8 cellular contexts compared by ENCODE assay signal in genomic region chr10:72875250-72876055, GRCh38.
DNase-seq lines count a peak whose midpoint lies in the region; ATAC-seq and TF ChIP-seq lines count a peak whose summit lies in the region.
"Had no signal": no experiment of that assay in that cellular context is flagged by ENCODE, and none has a peak within 500 bp of the region (broad histone marks: within the 10 kb centered on the region; RNA-seq: fewer than 3 reads in every experiment).

No MANE protein-coding gene starts in this region.

- ATAC-seq in GM21786 (IDR thresholded peaks at IDR 0.05; ENCODE audit: unreplicated experiment) (no peak), GM19351 (IDR thresholded peaks at IDR 0.05; ENCODE audit: unreplicated experiment) (no peak)

- DNase-seq in DMS53 treated with DMSO at 0.1 percent for 48 hours (lab: John Stamatoyannopoulos, UW; ENCODE audit: unreplicated experiment) (peak; percentile 11), HFF-Myc (ENCODE audit: extremely low read depth, low read depth) (no peak), SW480 (ENCODE audit: low spot score) (peak; percentile 54), iris pigment epithelial cell (ENCODE audit: low read depth) (peak; percentile 40), retina (no peak)

- peak; percentile 40 for TF ChIP-seq CTCF in HFF-Myc (IDR thresholded peaks at IDR 0.05; ENCODE audit: low read depth, low read length, missing control alignments)

- H3K4me3 ChIP-seq in HFF-Myc (replicated peaks; ENCODE audit: low read depth, low read length), result no peak overlapping the region
- H3K4me3 ChIP-seq: skin epidermis had no signal

Comparison
In these comparisons a context has a peak if more than half of its experiments do, and no peak if none do; other contexts are left out.
1. DNase-seq: peak in DMS53 treated with DMSO at 0.1 percent for 48 hours (single experiment), SW480 (single experiment) and iris pigment epithelial cell (single experiment); none in HFF-Myc (single experiment) and retina (single experiment).